ENCODE assay signal across 26 cellular contexts in the genomic region with DNA sequence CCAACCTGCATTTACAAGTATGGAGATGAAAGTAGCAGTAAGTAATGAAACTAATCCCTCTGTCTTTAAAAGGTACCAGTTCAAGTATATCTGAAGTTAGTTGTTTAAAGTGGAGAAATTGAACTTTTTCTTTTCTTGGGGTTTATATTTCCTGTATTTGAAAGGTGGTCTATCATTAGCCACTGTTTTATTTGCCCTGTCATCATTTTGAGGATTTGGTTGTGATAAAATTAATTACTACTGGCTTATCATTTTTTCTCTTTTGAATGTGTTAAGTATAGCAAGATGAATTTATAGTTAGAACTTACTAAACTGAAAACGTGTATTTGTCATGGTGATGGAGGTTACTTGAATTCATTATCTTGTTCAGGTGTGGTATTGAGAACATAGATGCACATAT.
"Had no signal": no experiment of that assay in that cellular context is flagged by ENCODE, and none has a peak within 500 bp of the region (broad histone marks: within the 10 kb centered on the region; RNA-seq: fewer than 3 reads in every experiment).

No MANE protein-coding gene starts in this region.

- H3K27me3 ChIP-seq: ascending aorta, body of pancreas, SJSA1 had no signal

- ATAC-seq: activated naive CD8-positive, alpha-beta T cell treated with anti-CD3 and anti-CD28 coated beads, Interleukin-2, amount 50 U/mL, for 24 hours; body of pancreas; PC-3; SK-N-SH treated with all-trans-retinoic acid at 6 μM for 48 hours had no signal

- FAIRE-seq: bronchial epithelial cell, RCC 7860 had no signal

- H3K27ac Mint-ChIP-seq: activated naive CD8-positive, alpha-beta T cell treated with anti-CD3 and anti-CD28 coated beads, Interleukin-2, amount 50 U/mL, for 24 hours had no signal

- H3K4me3 ChIP-seq: ascending aorta, body of pancreas, SJSA1 had no signal

- DNase-seq: activated CD4-positive, alpha-beta T cell treated with anti-CD3 and anti-CD28 coated beads for 48 hours; activated CD4-positive, alpha-beta T cell treated with anti-CD3 and anti-CD28 coated beads, Interleukin-2, amount 50 U/mL, for 4 hours; activated CD4-positive, CD25-positive, alpha-beta regulatory T cell treated with anti-CD3 and anti-CD28 coated beads, Interleukin-2, amount 50 U/mL, for 72 hours; activated gamma-delta T cell; activated naive CD4-positive, alpha-beta T cell treated with anti-CD3 and anti-CD28 coated beads for 36 hours; activated naive CD8-positive, alpha-beta T cell treated with anti-CD3 and anti-CD28 coated beads, Interleukin-2, amount 50 U/mL, for 24 hours; activated T-cell treated with anti-CD3 and anti-CD28 coated beads for 4 hours; amniotic stem cell; body of pancreas; central memory CD4-positive, alpha-beta T cell; KG1; NCI-H1048; NCI-H1417 treated with DMSO at 0.1 percent for 48 hours; NCI-H1694; NCI-H2029; NCI-H2107; NCI-H446; NCI-H524; PC-3; SHP77; SW 1271 had no signal

- H3K27ac ChIP-seq: ascending aorta, SJSA1 had no signal

- H3K9me3 ChIP-seq: ascending aorta, body of pancreas, SJSA1 had no signal

- H3K4me3 Mint-ChIP-seq: activated naive CD4-positive, alpha-beta T cell treated with anti-CD3 and anti-CD28 coated beads for 36 hours; activated naive CD8-positive, alpha-beta T cell treated with anti-CD3 and anti-CD28 coated beads, Interleukin-2, amount 50 U/mL, for 24 hours had no signal

- H3K4me1 Mint-ChIP-seq: activated naive CD8-positive, alpha-beta T cell treated with anti-CD3 and anti-CD28 coated beads, Interleukin-2, amount 50 U/mL, for 24 hours had no signal

- H3K4me1 ChIP-seq: ascending aorta, body of pancreas, SJSA1 had no signal

- H3K27me3 Mint-ChIP-seq: activated naive CD8-positive, alpha-beta T cell treated with anti-CD3 and anti-CD28 coated beads, Interleukin-2, amount 50 U/mL, for 24 hours had no signal

- H3K9me3 Mint-ChIP-seq: activated naive CD4-positive, alpha-beta T cell treated with anti-CD3 and anti-CD28 coated beads for 36 hours; activated naive CD8-positive, alpha-beta T cell treated with anti-CD3 and anti-CD28 coated beads, Interleukin-2, amount 50 U/mL, for 24 hours had no signal
